In genomic region chr22:25207553-25208157, GRCh38 we compare ENCODE assay signal across 31 cellular contexts. TPM values are rescaled to one million over a fixed set of nuclear protein-coding genes. Genes with fewer than 3 reads are reported as not detected.
"Had no signal": no experiment of that assay in that cellular context is flagged by ENCODE, and none has a peak within 500 bp of the region (broad histone marks: within the 10 kb centered on the region; RNA-seq: fewer than 3 reads in every experiment).

No MANE protein-coding gene starts in this region.

- FAIRE-seq: colon, endometrium, islet of Langerhans, keratinocyte had no signal

- H3K4me1 Mint-ChIP-seq: mesothelial cell of epicardium had no signal

- H3K27ac ChIP-seq: coronary artery, dorsolateral prefrontal cortex, epithelial cell of prostate, esophagus squamous epithelium, gastrocnemius medialis, heart right ventricle, left lung, lower lobe of right lung had no signal

- H3K4me1 ChIP-seq: esophagus squamous epithelium, gastrocnemius medialis, left lung, lower lobe of right lung had no signal

- ATAC-seq: esophagus mucosa, gastrocnemius medialis, heart right ventricle, left cardiac atrium, left lung, left ventricle myocardium superior, lower lobe of right lung had no signal

- H3K9me3 Mint-ChIP-seq: mesothelial cell of epicardium had no signal

- DNase-seq: dermis blood vessel endothelial cell; dorsolateral prefrontal cortex; effector CD4-positive, alpha-beta T cell; effector memory CD4-positive, alpha-beta T cell; erythroblast; esophagus squamous epithelium; foreskin fibroblast; foreskin melanocyte; gastrocnemius medialis; glutamatergic neuron; head of caudate nucleus; heart right ventricle; hippocampal formation; left cardiac atrium; left ventricle myocardium superior; lower lobe of right lung; mesenchymal stem cell; mucosa of descending colon had no signal

- H3K4me3 ChIP-seq: coronary artery, dorsolateral prefrontal cortex, esophagus squamous epithelium, gastrocnemius medialis, heart right ventricle, left lung, lower lobe of right lung, mucosa of descending colon had no signal

- H3K36me3 Mint-ChIP-seq: mesothelial cell of epicardium had no signal

- H3K9me3 ChIP-seq: esophagus squamous epithelium, gastrocnemius medialis, heart right ventricle, left lung, lower lobe of right lung, mucosa of descending colon had no signal

- H3K36me3 ChIP-seq: gastrocnemius medialis, left lung had no signal

- H3K4me3 Mint-ChIP-seq: mesothelial cell of epicardium had no signal

- H3K27ac Mint-ChIP-seq: mesothelial cell of epicardium had no signal

RNA-seq across cellular contexts. Expression of gene CRYBB3, which starts 8.0 kb away (rescaled TPM):
- total RNA-seq: dermis blood vessel endothelial cell, esophagus squamous epithelium, gastrocnemius medialis, kidney epithelial cell, left cardiac atrium, left ventricle myocardium superior, mesenteric fat pad, myocyte had no signal

RNA-seq across cellular contexts. Expression of gene CRYBB2, which starts 11.8 kb away (rescaled TPM):
- total RNA-seq: dermis blood vessel endothelial cell, esophagus mucosa, esophagus squamous epithelium, gastrocnemius medialis, heart right ventricle, kidney epithelial cell, left lung, left ventricle myocardium superior, lower lobe of right lung, lung microvascular endothelial cell, mesenteric fat pad, mesothelial cell of epicardium, myocyte had no signal
